ENCODE assay signal across 10 cellular contexts in the genomic region with DNA sequence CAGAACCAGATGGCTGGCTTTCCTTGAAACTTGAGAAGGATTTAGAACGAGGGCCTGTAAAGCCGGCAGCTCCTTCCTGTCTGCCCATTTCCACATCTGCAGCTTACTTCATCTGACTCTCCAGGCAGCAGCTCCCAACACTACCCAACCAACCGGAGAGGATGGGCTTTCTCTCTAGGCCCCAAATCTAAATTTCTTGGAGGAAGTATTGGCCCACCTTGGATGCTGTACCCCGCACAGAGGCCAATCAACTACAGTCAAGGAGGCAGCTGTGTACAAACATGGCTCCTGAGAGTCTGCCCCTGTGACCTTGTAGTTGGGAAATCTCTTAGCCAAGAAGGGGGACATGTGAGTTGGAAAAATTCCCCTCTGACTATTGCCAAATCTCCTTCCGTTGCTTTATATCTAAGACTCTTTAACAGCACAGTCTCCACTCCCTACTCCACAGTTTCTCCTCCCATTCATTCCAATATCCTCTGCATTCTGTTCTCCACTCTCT. TPM values are rescaled to one million over a fixed set of nuclear protein-coding genes. Genes with fewer than 3 reads are reported as not detected.
DNase-seq lines count a peak whose midpoint lies in the region; ATAC-seq, FAIRE-seq and TF ChIP-seq lines count a peak whose summit lies in the region.
"Had no signal": no experiment of that assay in that cellular context is flagged by ENCODE, and none has a peak within 500 bp of the region (broad histone marks: within the 10 kb centered on the region; RNA-seq: fewer than 3 reads in every experiment).

No MANE protein-coding gene starts in this region.

- H3K4ac ChIP-seq in neuronal stem cell (ENCODE audit: low read length), result no peak overlapping the region

- no peaks in the 10 kb centered on the region for H3K9me3 ChIP-seq in CD8-positive, alpha-beta T cell (ENCODE audit: low read length)
- H3K9me3 ChIP-seq in neuronal stem cell (replicated peaks in 1 of 2; ENCODE audit: control insufficient read depth in 2 of 2, insufficient read depth in 1 of 2, low read depth in 1 of 2, low read length in 2 of 2), result peaks cover 0 to 2% of the 10 kb centered on the region in 2 donors

- H3K14ac ChIP-seq in neuronal stem cell (ENCODE audit: low read length), result no peak overlapping the region

- peak; percentile 43 for FAIRE-seq in endometrium (lab: Jason Lieb, UNC)
- FAIRE-seq: kidney had no signal

- peaks cover 11% of the 10 kb centered on the region for H3K4me1 ChIP-seq in CD8-positive, alpha-beta T cell (ENCODE audit: insufficient read depth, low read length)
- H3K4me1 ChIP-seq in neuronal stem cell (ENCODE audit: control insufficient read depth in 2 of 2, insufficient read depth in 1 of 2, low read depth in 1 of 2, low read length in 2 of 2), result peaks cover 0 to 9% of the 10 kb centered on the region in 2 donors

- peaks cover 2% of the 10 kb centered on the region for H3K9me3 Mint-ChIP-seq in CD8-positive, alpha-beta T cell
- peaks cover 4% of the 10 kb centered on the region for H3K9me3 Mint-ChIP-seq in activated T-helper 17 cell treated with anti-CD3 and anti-CD28 coated beads, Interleukin-2, amount 50 U/mL, for 72 hours
- peaks cover 1% of the 10 kb centered on the region for H3K9me3 Mint-ChIP-seq in activated naive CD4-positive, alpha-beta T cell treated with anti-CD3 and anti-CD28 coated beads for 36 hours

- H3K36me3 Mint-ChIP-seq in CD8-positive, alpha-beta T cell, result no peaks in the 10 kb centered on the region
- H3K36me3 Mint-ChIP-seq in activated T-helper 17 cell treated with anti-CD3 and anti-CD28 coated beads, Interleukin-2, amount 50 U/mL, for 72 hours (ENCODE audit: low read depth), result no peaks in the 10 kb centered on the region
- no peaks in the 10 kb centered on the region for H3K36me3 Mint-ChIP-seq in activated naive CD4-positive, alpha-beta T cell treated with anti-CD3 and anti-CD28 coated beads for 36 hours (ENCODE audit: low read depth)

- CTCF ChIA-PET in CD8-positive, alpha-beta T cell (lab: Charles Lee), result no interaction called here
- CTCF ChIA-PET in activated naive CD4-positive, alpha-beta T cell treated with anti-CD3 and anti-CD28 coated beads for 36 hours (lab: Charles Lee), result no interaction called here

- no peak overlapping the region for H2BK15ac ChIP-seq in neuronal stem cell (ENCODE audit: low read length)

- H4K91ac ChIP-seq in neuronal stem cell (ENCODE audit: low read depth, low read length, poor library complexity), result no peak overlapping the region

- ATAC-seq in CD8-positive, alpha-beta T cell, result no peak
- no peak for ATAC-seq in HG03432 (IDR thresholded peaks at IDR 0.05; ENCODE audit: unreplicated experiment)
- no peak for ATAC-seq in activated T-helper 17 cell treated with anti-CD3 and anti-CD28 coated beads, Interleukin-2, amount 50 U/mL, for 72 hours (replicated peaks)
- ATAC-seq in GM18873 (IDR thresholded peaks at IDR 0.05; ENCODE audit: low FRiP score, unreplicated experiment), result no peak

- peak overlapping the region; percentile 76 for H2AFZ ChIP-seq in neuronal stem cell (ENCODE audit: low read length)

- no peaks in the 10 kb centered on the region for H3K27me3 ChIP-seq in CD8-positive, alpha-beta T cell (ENCODE audit: insufficient read depth, low read length)
- no peaks in the 10 kb centered on the region for H3K27me3 ChIP-seq in neuronal stem cell (ENCODE audit: control insufficient read depth in 3 of 3, insufficient read depth in 3 of 3, low read depth in 1 of 3, low read length in 3 of 3)

- H3K4me3 Mint-ChIP-seq in CD8-positive, alpha-beta T cell, result no peak overlapping the region
- H3K4me3 Mint-ChIP-seq in activated T-helper 17 cell treated with anti-CD3 and anti-CD28 coated beads, Interleukin-2, amount 50 U/mL, for 72 hours, result no peak overlapping the region
- H3K4me3 Mint-ChIP-seq in activated naive CD4-positive, alpha-beta T cell treated with anti-CD3 and anti-CD28 coated beads for 36 hours, result no peak overlapping the region
- H3K4me3 Mint-ChIP-seq: activated naive CD8-positive, alpha-beta T cell treated with anti-CD3 and anti-CD28 coated beads, Interleukin-2, amount 10 ng/mL, durations not matched to agents 7 days and 5 days had no signal

- H2AK5ac ChIP-seq in neuronal stem cell (ENCODE audit: low read depth, low read length), result no peak overlapping the region

- no peak for TF ChIP-seq CTCF in CD8-positive, alpha-beta T cell (IDR thresholded peaks at IDR 0.05)

- H3K27me3 Mint-ChIP-seq in CD8-positive, alpha-beta T cell (ENCODE audit: low read depth), result no peaks in the 10 kb centered on the region
- no peaks in the 10 kb centered on the region for H3K27me3 Mint-ChIP-seq in activated T-helper 17 cell treated with anti-CD3 and anti-CD28 coated beads, Interleukin-2, amount 50 U/mL, for 72 hours
- H3K27me3 Mint-ChIP-seq in activated naive CD4-positive, alpha-beta T cell treated with anti-CD3 and anti-CD28 coated beads for 36 hours (ENCODE audit: low read depth), result no peaks in the 10 kb centered on the region
- H3K27me3 Mint-ChIP-seq: activated naive CD8-positive, alpha-beta T cell treated with anti-CD3 and anti-CD28 coated beads, Interleukin-2, amount 10 ng/mL, durations not matched to agents 7 days and 5 days had no signal

- H3K79me1 ChIP-seq in neuronal stem cell (ENCODE audit: low read depth, low read length), result no peaks in the 10 kb centered on the region

- no peak for DNase-seq in CD8-positive, alpha-beta T cell
- peak; percentile 89 for DNase-seq in NCI-H2107 treated with DMSO at 0.1 percent for 48 hours (lab: John Stamatoyannopoulos, UW; ENCODE audit: unreplicated experiment)
- DNase-seq in neuronal stem cell (ENCODE audit: low spot score), result no peak
- DNase-seq in activated naive CD4-positive, alpha-beta T cell treated with anti-CD3 and anti-CD28 coated beads for 36 hours, result no peak
- DNase-seq: activated naive CD8-positive, alpha-beta T cell treated with anti-CD3 and anti-CD28 coated beads, Interleukin-2, amount 10 ng/mL, durations not matched to agents 7 days and 5 days; kidney had no signal

- H3K4me3 ChIP-seq in CD8-positive, alpha-beta T cell (ENCODE audit: low read depth, low read length), result no peak overlapping the region
- H3K4me3 ChIP-seq in neuronal stem cell (ENCODE audit: low read length in 2 of 2), result no peak overlapping the region

- H3K27ac Mint-ChIP-seq in CD8-positive, alpha-beta T cell, result peak overlapping the region; percentile 1
- no peak overlapping the region for H3K27ac Mint-ChIP-seq in activated T-helper 17 cell treated with anti-CD3 and anti-CD28 coated beads, Interleukin-2, amount 50 U/mL, for 72 hours
- no peak overlapping the region for H3K27ac Mint-ChIP-seq in activated naive CD4-positive, alpha-beta T cell treated with anti-CD3 and anti-CD28 coated beads for 36 hours
- H3K27ac Mint-ChIP-seq: activated naive CD8-positive, alpha-beta T cell treated with anti-CD3 and anti-CD28 coated beads, Interleukin-2, amount 10 ng/mL, durations not matched to agents 7 days and 5 days had no signal

- H3K36me3 ChIP-seq in CD8-positive, alpha-beta T cell (ENCODE audit: insufficient read depth, low read length), result no peaks in the 10 kb centered on the region
- H3K36me3 ChIP-seq in neuronal stem cell (replicated peaks in 1 of 2; ENCODE audit: control insufficient read depth in 2 of 2, insufficient read depth in 2 of 2, low read length in 2 of 2), result no peaks in the 10 kb centered on the region

- no peak overlapping the region for H2BK5ac ChIP-seq in neuronal stem cell (ENCODE audit: low read length)

- intact Hi-C loops in CD8-positive, alpha-beta T cell (cut with DNase I, micrococcal nuclease), result no loop called here
- intact Hi-C loops in activated naive CD4-positive, alpha-beta T cell treated with anti-CD3 and anti-CD28 coated beads for 36 hours (cut with micrococcal nuclease), result no loop called here

- no peak overlapping the region for H4K8ac ChIP-seq in neuronal stem cell (ENCODE audit: low read depth, low read length)

- peak overlapping the region; percentile 51 for H3K18ac ChIP-seq in neuronal stem cell (ENCODE audit: low read length)

- H3K23ac ChIP-seq in neuronal stem cell (ENCODE audit: low read depth, low read length, poor library complexity), result no peak overlapping the region

- no CpG with 5 or more reads among the region's 5 CpGs for WGBS in neuronal stem cell (ENCODE audit: extremely low coverage in 2 of 2, insufficient read length in 2 of 2, insufficient replicate concordance in 1 of 2), 2 donors

- no peak overlapping the region for H2BK120ac ChIP-seq in neuronal stem cell (ENCODE audit: low read depth, low read length)

- H3K27ac ChIP-seq in CD8-positive, alpha-beta T cell (ENCODE audit: low read depth, low read length), result no peak overlapping the region
- no peak overlapping the region for H3K27ac ChIP-seq in neuronal stem cell (replicated peaks; ENCODE audit: low read length)

- H2BK12ac ChIP-seq in neuronal stem cell (ENCODE audit: low read length), result no peak overlapping the region

- H3K4me2 ChIP-seq in neuronal stem cell (ENCODE audit: insufficient read depth, low read length, poor library complexity, severe bottlenecking), result no peak overlapping the region

- no peak overlapping the region for H3K9ac ChIP-seq in neuronal stem cell (ENCODE audit: low read depth, low read length, poor library complexity)

- POLR2A ChIA-PET in CD8-positive, alpha-beta T cell (lab: Charles Lee), result no interaction called here

- H3K4me1 Mint-ChIP-seq in CD8-positive, alpha-beta T cell (ENCODE audit: low read depth), result peaks cover 11% of the 10 kb centered on the region
- H3K4me1 Mint-ChIP-seq in activated T-helper 17 cell treated with anti-CD3 and anti-CD28 coated beads, Interleukin-2, amount 50 U/mL, for 72 hours, result peaks cover 9% of the 10 kb centered on the region
- peaks cover 9% of the 10 kb centered on the region for H3K4me1 Mint-ChIP-seq in activated naive CD4-positive, alpha-beta T cell treated with anti-CD3 and anti-CD28 coated beads for 36 hours (ENCODE audit: low read depth)

RNA-seq across cellular contexts. Expression of gene ACAP2, which starts 8.0 kb away (rescaled TPM):
- 10 to 100 TPM; 38.9 to 41.1 TPM for total RNA-seq in CD8-positive, alpha-beta T cell
- 20.2 TPM for polyA plus RNA-seq in neuronal stem cell (2013, experiment 1 of 2)
- polyA plus RNA-seq in neuronal stem cell (2013, experiment 2 of 2), result 21.8 TPM
- 10 to 100 TPM; 58.0 to 74.0 TPM for total RNA-seq in activated T-helper 17 cell treated with anti-CD3 and anti-CD28 coated beads, Interleukin-2, amount 50 U/mL, for 72 hours
- 10 to 100 TPM; 37.9 to 42.1 TPM for total RNA-seq in activated naive CD4-positive, alpha-beta T cell treated with anti-CD3 and anti-CD28 coated beads for 36 hours
